In the genomic region with DNA sequence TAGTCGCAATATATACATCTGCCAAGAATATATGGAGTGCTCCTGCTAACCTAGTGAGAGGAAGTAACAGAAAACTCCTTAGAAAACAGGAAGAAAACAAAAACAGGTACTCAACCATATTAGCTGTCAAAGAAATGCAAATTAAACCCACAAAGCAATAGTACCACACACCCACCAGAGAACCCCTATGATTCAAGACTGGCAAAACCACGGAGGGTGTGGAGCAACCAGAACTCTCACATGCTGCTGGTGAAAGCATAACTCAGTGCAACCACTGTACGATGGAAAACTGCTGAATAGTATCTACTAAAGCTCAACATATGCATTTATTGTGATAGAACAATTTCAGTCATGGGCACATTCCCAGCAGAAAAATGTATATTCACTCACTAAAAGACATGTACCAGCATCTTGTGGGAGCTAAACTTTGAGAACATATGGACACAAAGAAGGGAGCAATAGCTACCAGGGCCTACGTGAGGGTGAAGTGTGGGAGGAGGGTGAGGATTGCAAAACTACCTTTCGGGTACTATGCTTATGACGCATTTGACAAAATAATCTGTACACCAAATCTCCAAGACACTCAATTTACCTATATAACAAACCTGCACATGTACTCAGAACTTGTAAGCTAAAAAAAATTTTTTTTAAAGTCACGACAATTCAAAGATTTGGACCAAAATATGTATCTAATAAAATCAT, we compare ENCODE assay signal across 12 cellular contexts. TPM values are rescaled to one million over a fixed set of nuclear protein-coding genes. Genes with fewer than 3 reads are reported as not detected.
DNase-seq lines count a peak whose midpoint lies in the region; ATAC-seq and TF ChIP-seq lines count a peak whose summit lies in the region.
"Had no signal": no experiment of that assay in that cellular context is flagged by ENCODE, and none has a peak within 500 bp of the region (broad histone marks: within the 10 kb centered on the region; RNA-seq: fewer than 3 reads in every experiment).

No MANE protein-coding gene starts in this region.

- TF ChIP-seq CTCF in GM12865 (IDR thresholded peaks at IDR 0.05; ENCODE audit: insufficient read depth, low read depth, low read length, missing control alignments), result no peak

- peaks cover 68% of the 10 kb centered on the region for H3K4me1 Mint-ChIP-seq in activated T-helper 2 cell treated with anti-CD3 and anti-CD28 coated beads, Interferon-gamma antibody, Interleukin-2, Interleukin-4, amounts not matched to agents 10 μg/mL and 5 μg/mL and 100 μg/mL, durations not matched to agents 14 hours and 24 hours and 36 hours (ENCODE audit: low read depth)
- no peaks in the 10 kb centered on the region for H3K4me1 Mint-ChIP-seq in T-cell

- POLR2A ChIA-PET in T-cell (lab: Charles Lee), result no interaction called here

- intact Hi-C loops in activated T-helper 2 cell treated with anti-CD3 and anti-CD28 coated beads, Interferon-gamma antibody, Interleukin-2, Interleukin-4, amounts not matched to agents 10 μg/mL and 5 μg/mL and 100 μg/mL, durations not matched to agents 14 hours and 24 hours and 36 hours (cut with micrococcal nuclease), result loop anchor here (1.0 to 5.0 kb wide), 7 partner anchors 17 to 511 kb away; no protein-coding TSS in a partner anchor
- intact Hi-C loops in posterior vena cava (cut with DNase I) (loop anchor here in 1 of 2 donors (2.0 kb wide), 1 partner anchor 39 kb away; no protein-coding TSS in a partner anchor), left ventricle myocardium superior (cut with micrococcal nuclease) (no loop called here)

- no peaks in the 10 kb centered on the region for H3K9me3 Mint-ChIP-seq in activated T-helper 2 cell treated with anti-CD3 and anti-CD28 coated beads, Interferon-gamma antibody, Interleukin-2, Interleukin-4, amounts not matched to agents 10 μg/mL and 5 μg/mL and 100 μg/mL, durations not matched to agents 14 hours and 24 hours and 36 hours
- no peaks in the 10 kb centered on the region for H3K9me3 Mint-ChIP-seq in T-cell

- peak overlapping the region; percentile 93 for H3K27ac Mint-ChIP-seq in activated T-helper 2 cell treated with anti-CD3 and anti-CD28 coated beads, Interferon-gamma antibody, Interleukin-2, Interleukin-4, amounts not matched to agents 10 μg/mL and 5 μg/mL and 100 μg/mL, durations not matched to agents 14 hours and 24 hours and 36 hours
- no peak overlapping the region for H3K27ac Mint-ChIP-seq in T-cell

- ATAC-seq in GM19324 (IDR thresholded peaks at IDR 0.05; ENCODE audit: low FRiP score, unreplicated experiment) (peak; percentile 44), HG03095 (IDR thresholded peaks at IDR 0.05; ENCODE audit: unreplicated experiment) (peak; percentile 54), left ventricle myocardium superior (no peak), T-cell (replicated peaks in 1 of 4) (no peak)
- ATAC-seq: left colon had no signal

- CTCF ChIA-PET in T-cell (lab: Charles Lee), result no interaction called here

- peak; percentile 55 for DNase-seq in GM12865 (ENCODE audit: low read depth)
- DNase-seq in activated T-helper 2 cell treated with anti-CD3 and anti-CD28 coated beads, Interferon-gamma antibody, Interleukin-2, Interleukin-4, amounts not matched to agents 10 μg/mL and 5 μg/mL and 100 μg/mL, durations not matched to agents 14 hours and 24 hours and 36 hours (ENCODE audit: low spot score), result no peak
- DNase-seq in posterior vena cava (ENCODE audit: low spot score), result no peak
- DNase-seq in iPS-NIHi7 (ENCODE audit: extremely low spot score), result no peak
- no peak for DNase-seq in left ventricle myocardium superior
- DNase-seq in T-cell, result no peak
- DNase-seq: left colon, NCI-H1436 treated with DMSO at 0.1 percent for 48 hours had no signal

- H3K4me3 ChIP-seq in GM12865 (ENCODE audit: low read depth, low read length), result no peak overlapping the region
- H3K4me3 ChIP-seq: BLaER1, vagina had no signal

- peak overlapping the region; percentile 31 for H3K4me3 Mint-ChIP-seq in activated T-helper 2 cell treated with anti-CD3 and anti-CD28 coated beads, Interferon-gamma antibody, Interleukin-2, Interleukin-4, amounts not matched to agents 10 μg/mL and 5 μg/mL and 100 μg/mL, durations not matched to agents 14 hours and 24 hours and 36 hours (ENCODE audit: low read depth)
- H3K4me3 Mint-ChIP-seq in T-cell, result no peak overlapping the region

- H3K36me3 Mint-ChIP-seq in activated T-helper 2 cell treated with anti-CD3 and anti-CD28 coated beads, Interferon-gamma antibody, Interleukin-2, Interleukin-4, amounts not matched to agents 10 μg/mL and 5 μg/mL and 100 μg/mL, durations not matched to agents 14 hours and 24 hours and 36 hours (ENCODE audit: low read depth), result no peaks in the 10 kb centered on the region
- no peaks in the 10 kb centered on the region for H3K36me3 Mint-ChIP-seq in T-cell

- H3K27me3 Mint-ChIP-seq in activated T-helper 2 cell treated with anti-CD3 and anti-CD28 coated beads, Interferon-gamma antibody, Interleukin-2, Interleukin-4, amounts not matched to agents 10 μg/mL and 5 μg/mL and 100 μg/mL, durations not matched to agents 14 hours and 24 hours and 36 hours (ENCODE audit: low read depth), result peaks cover 3% of the 10 kb centered on the region
- H3K27me3 Mint-ChIP-seq in T-cell, result peaks cover 13 to 16% of the 10 kb centered on the region in 2 donors

RNA-seq across cellular contexts. Expression of a gene that starts 34.0 kb away (rescaled TPM):
- 9.2 and 9.4 TPM in 2 replicates for total RNA-seq in activated T-helper 2 cell treated with anti-CD3 and anti-CD28 coated beads, Interferon-gamma antibody, Interleukin-2, Interleukin-4, amounts not matched to agents 10 μg/mL and 5 μg/mL and 100 μg/mL, durations not matched to agents 14 hours and 24 hours and 36 hours
- 1 to 10 TPM; 1.7 to 2.1 TPM for total RNA-seq in posterior vena cava
- total RNA-seq in left ventricle myocardium superior, result 48.5 TPM
- total RNA-seq in T-cell, result under 1 TPM; 0.05 to 0.12 (median 0.09) TPM

Comparison
In these comparisons a context has a peak if more than half of its experiments do, and no peak if none do; other contexts are left out.
1. ATAC-seq: peak in GM19324 (single experiment) and HG03095 (single experiment); none in left ventricle myocardium superior (single experiment) and T-cell (0 of 4).